ENCODE assay signal across 14 cellular contexts in genomic region chr6:170288091-170288631, GRCh38. TPM values are rescaled to one million over a fixed set of nuclear protein-coding genes. Genes with fewer than 3 reads are reported as not detected.
DNase-seq lines count a peak whose midpoint lies in the region; ATAC-seq and TF ChIP-seq lines count a peak whose summit lies in the region.
"Had no signal": no experiment of that assay in that cellular context is flagged by ENCODE, and none has a peak within 500 bp of the region (broad histone marks: within the 10 kb centered on the region; RNA-seq: fewer than 3 reads in every experiment).

No MANE protein-coding gene starts in this region.

- peak overlapping the region; percentile 80 for H3K4me3 Mint-ChIP-seq in stimulated activated naive CD8-positive, alpha-beta T cell treated with anti-CD3 and anti-CD28 coated beads, Interleukin-15, Interleukin-2, amounts not matched to agents 100 ng/mL and 50 ng/mL, for 24 hours
- H3K4me3 Mint-ChIP-seq in natural killer cell, result peak overlapping the region; percentile 85

- TF ChIP-seq CTCF in coronary artery (IDR thresholded peaks at IDR 0.05) (no peak), natural killer cell (IDR thresholded peaks at IDR 0.05) (no peak), vagina (IDR thresholded peaks at IDR 0.05) (no peak)

- H3K4me3 ChIP-seq in coronary artery, result no peak overlapping the region
- H3K4me3 ChIP-seq in vagina, result peak overlapping the region; percentile 12 to 74

- no peak for DNase-seq in stimulated activated naive CD8-positive, alpha-beta T cell treated with anti-CD3 and anti-CD28 coated beads, Interleukin-15, Interleukin-2, amounts not matched to agents 100 U/mL and 50 U/mL, for 24 hours
- DNase-seq in coronary artery (ENCODE audit: low spot score) (peak; percentile 72), natural killer cell (no peak), vagina (ENCODE audit: extremely low spot score in 2 of 2) (no peak), T-helper 9 cell (no peak), NCI-H510A treated with DMSO at 0.1 percent for 48 hours (lab: John Stamatoyannopoulos, UW) (no peak)
- DNase-seq: COR-L47, NCI-H187 treated with DMSO at 0.1 percent for 48 hours, PC-3, retina had no signal

- peaks cover 6% of the 10 kb centered on the region for H3K36me3 Mint-ChIP-seq in stimulated activated naive CD8-positive, alpha-beta T cell treated with anti-CD3 and anti-CD28 coated beads, Interleukin-15, Interleukin-2, amounts not matched to agents 100 ng/mL and 50 ng/mL, for 24 hours (ENCODE audit: low read depth)
- peaks cover 8% of the 10 kb centered on the region for H3K36me3 Mint-ChIP-seq in natural killer cell

- H3K27ac Mint-ChIP-seq in stimulated activated naive CD8-positive, alpha-beta T cell treated with anti-CD3 and anti-CD28 coated beads, Interleukin-15, Interleukin-2, amounts not matched to agents 100 ng/mL and 50 ng/mL, for 24 hours, result peak overlapping the region; percentile 38
- H3K27ac Mint-ChIP-seq in natural killer cell, result peak overlapping the region in 1 of 2 donors; percentile 45

- H3K27ac ChIP-seq in coronary artery, result peak overlapping the region in 1 of 2 donors; percentile 63
- peak overlapping the region; percentile 81 for H3K27ac ChIP-seq in vagina

- TF ChIP-seq POLR2A in vagina (IDR thresholded peaks at IDR 0.05), result no peak

- H3K36me3 ChIP-seq in vagina, result peaks cover 0 to 19% of the 10 kb centered on the region in 2 donors

- peaks cover 23% of the 10 kb centered on the region for H3K27me3 Mint-ChIP-seq in stimulated activated naive CD8-positive, alpha-beta T cell treated with anti-CD3 and anti-CD28 coated beads, Interleukin-15, Interleukin-2, amounts not matched to agents 100 ng/mL and 50 ng/mL, for 24 hours
- H3K27me3 Mint-ChIP-seq in natural killer cell (ENCODE audit: low read depth in 2 of 2), result peaks cover 20 to 49% of the 10 kb centered on the region in 2 donors

- ATAC-seq in stimulated activated naive CD8-positive, alpha-beta T cell treated with anti-CD3 and anti-CD28 coated beads, Interleukin-15, Interleukin-2, amounts not matched to agents 100 U/mL and 50 U/mL, for 24 hours, result no peak
- ATAC-seq in natural killer cell (no peak), HG02885 (IDR thresholded peaks at IDR 0.05; ENCODE audit: poor library complexity, unreplicated experiment) (no peak)
- ATAC-seq: esophagus mucosa, PC-3 had no signal

- H3K27me3 ChIP-seq in vagina, result no peaks in the 10 kb centered on the region
- H3K27me3 ChIP-seq: adrenal gland had no signal

- intact Hi-C loops in natural killer cell (cut with micrococcal nuclease), result no loop called here
- intact Hi-C loops in vagina (cut with DNase I), result no loop called here

- H3K4me1 ChIP-seq in vagina, result peaks cover 60% of the 10 kb centered on the region

- no peaks in the 10 kb centered on the region for H3K9me3 Mint-ChIP-seq in stimulated activated naive CD8-positive, alpha-beta T cell treated with anti-CD3 and anti-CD28 coated beads, Interleukin-15, Interleukin-2, amounts not matched to agents 100 ng/mL and 50 ng/mL, for 24 hours
- H3K9me3 Mint-ChIP-seq in natural killer cell, result no peaks in the 10 kb centered on the region

- H3K9me3 ChIP-seq in vagina, result no peaks in the 10 kb centered on the region
- H3K9me3 ChIP-seq: adrenal gland had no signal

- H3K4me1 Mint-ChIP-seq in stimulated activated naive CD8-positive, alpha-beta T cell treated with anti-CD3 and anti-CD28 coated beads, Interleukin-15, Interleukin-2, amounts not matched to agents 100 ng/mL and 50 ng/mL, for 24 hours (ENCODE audit: low read depth), result peaks cover 26% of the 10 kb centered on the region
- peaks cover 28 to 36% of the 10 kb centered on the region in 2 donors for H3K4me1 Mint-ChIP-seq in natural killer cell

RNA-seq across cellular contexts. Expression of gene DLL1, which starts 2.7 kb away (rescaled TPM):
- 10 to 100 TPM in 1 of 3 donors, 1 to 10 TPM in 2; 4.3 to 16.9 (median 6.0) TPM for total RNA-seq in natural killer cell
- total RNA-seq in vagina, result 43.5 TPM

RNA-seq across cellular contexts. Expression of gene FAM120B, which starts 18.4 kb away (rescaled TPM):
- total RNA-seq in natural killer cell (10 to 100 TPM; 37.8 to 55.6 (median 39.9) TPM), vagina (34.6 TPM)
